ENCODE assay signal across 8 cellular contexts in genomic region chr15:89408512-89409183, GRCh38.
DNase-seq lines count a peak whose midpoint lies in the region; ATAC-seq, FAIRE-seq and TF ChIP-seq lines count a peak whose summit lies in the region.

No MANE protein-coding gene starts in this region.

- no peak overlapping the region for H3K9ac ChIP-seq in skeletal muscle satellite cell (ENCODE audit: low read depth, low read length)

- H3K9me3 Mint-ChIP-seq in activated T-cell treated with anti-CD3 and anti-CD28 coated beads, Interleukin-2, amount 50 U/mL, for 72 hours: no peaks in the 10 kb centered on the region
- no peaks in the 10 kb centered on the region for H3K9me3 Mint-ChIP-seq in Caco-2 (ENCODE audit: unreplicated experiment)

- peak overlapping the region; percentile 13 for H2AFZ ChIP-seq in hepatocyte

- H3K27ac ChIP-seq in hepatocyte: no peak overlapping the region

- H3K27ac Mint-ChIP-seq in activated T-cell treated with anti-CD3 and anti-CD28 coated beads, Interleukin-2, amount 50 U/mL, for 72 hours: peak overlapping the region; percentile 71
- no peak overlapping the region for H3K27ac Mint-ChIP-seq in Caco-2 (ENCODE audit: unreplicated experiment)

- H3K4me3 ChIP-seq in GM08714 (ENCODE audit: low read length): peak overlapping the region; percentile 51; the same call in 1 of the 2 replicates
- no peak overlapping the region for H3K4me3 ChIP-seq in hepatocyte
- peak overlapping the region; percentile 48 for H3K4me3 ChIP-seq in skeletal muscle satellite cell (ENCODE audit: low read length)
- H3K4me3 ChIP-seq in Caco-2 (ENCODE audit: low read depth, low read length): no peak overlapping the region

- no peaks in the 10 kb centered on the region for H3K9me3 ChIP-seq in hepatocyte (ENCODE audit: low read depth)
- no peaks in the 10 kb centered on the region for H3K9me3 ChIP-seq in skeletal muscle satellite cell (replicated peaks; ENCODE audit: low read length)
- no peaks in the 10 kb centered on the region for H3K9me3 ChIP-seq in Caco-2

- no peaks in the 10 kb centered on the region for H3K79me2 ChIP-seq in hepatocyte

- no peaks in the 10 kb centered on the region for H3K9me2 ChIP-seq in hepatocyte (replicated peaks; ENCODE audit: insufficient read depth)

- H4K20me1 ChIP-seq in hepatocyte (ENCODE audit: insufficient read depth, poor library complexity, severe bottlenecking): no peaks in the 10 kb centered on the region

- BruUV-seq in Caco-2 (replicated peaks; lab: Mats Ljungman, UMichigan): no TSS peak

- H3K4me1 Mint-ChIP-seq in activated T-cell treated with anti-CD3 and anti-CD28 coated beads, Interleukin-2, amount 50 U/mL, for 72 hours (ENCODE audit: low read depth): peaks cover 37% of the 10 kb centered on the region
- H3K4me1 Mint-ChIP-seq in Caco-2 (ENCODE audit: low read depth, unreplicated experiment): no peaks in the 10 kb centered on the region

- no peak for TF ChIP-seq CTCF in hepatocyte (IDR thresholded peaks at IDR 0.05; ENCODE audit: poor library complexity)
- no peak for TF ChIP-seq CTCF in Caco-2 (IDR thresholded peaks at IDR 0.05; ENCODE audit: insufficient read depth in 1 of 2, low read depth in 1 of 2, low read length in 1 of 2, severe bottlenecking in 1 of 2, unreplicated experiment in 1 of 2)

- no peak for DNase-seq in activated T-cell treated with anti-CD3 and anti-CD28 coated beads, Interleukin-2, amount 50 U/mL, for 72 hours
- no peak for DNase-seq in hepatocyte (ENCODE audit: low spot score)
- DNase-seq in H54 (ENCODE audit: insufficient read length, low spot score): no peak
- no peak for DNase-seq in Caco-2

- no peak for TF ChIP-seq POLR2A in H54 (IDR thresholded peaks at IDR 0.05; ENCODE audit: low read depth, low read length)

- H3K27me3 Mint-ChIP-seq in activated T-cell treated with anti-CD3 and anti-CD28 coated beads, Interleukin-2, amount 50 U/mL, for 72 hours (ENCODE audit: low read depth): peaks cover 96% of the 10 kb centered on the region
- H3K27me3 Mint-ChIP-seq in Caco-2 (ENCODE audit: insufficient read depth, unreplicated experiment): peaks cover 16% of the 10 kb centered on the region

- peak overlapping the region; percentile 92 to 95 for H3K4me3 Mint-ChIP-seq in activated T-cell treated with anti-CD3 and anti-CD28 coated beads, Interleukin-2, amount 50 U/mL, for 72 hours
- H3K4me3 Mint-ChIP-seq in Caco-2 (ENCODE audit: unreplicated experiment): no peak overlapping the region

- no peaks in the 10 kb centered on the region for H3K36me3 Mint-ChIP-seq in activated T-cell treated with anti-CD3 and anti-CD28 coated beads, Interleukin-2, amount 50 U/mL, for 72 hours (ENCODE audit: insufficient read depth in 2 of 2)
- H3K36me3 Mint-ChIP-seq in Caco-2 (ENCODE audit: insufficient read depth, unreplicated experiment): no peaks in the 10 kb centered on the region

- H3K4me2 ChIP-seq in hepatocyte (peak overlapping the region; percentile 63), skeletal muscle satellite cell (ENCODE audit: low read length) (peak overlapping the region; percentile 55)

- ATAC-seq in activated T-cell treated with anti-CD3 and anti-CD28 coated beads, Interleukin-2, amount 50 U/mL, for 72 hours (replicated peaks in 1 of 2): no peak
- ATAC-seq in GM19328 (IDR thresholded peaks at IDR 0.05; ENCODE audit: unreplicated experiment) (no peak), GM18867 (IDR thresholded peaks at IDR 0.05; ENCODE audit: unreplicated experiment) (no peak)

- CTCF ChIA-PET in Caco-2 (lab: Charles Lee): interaction anchor here (0.6 kb wide), 1 partner anchor 9 kb away, joined by 3 read pairs; no protein-coding TSS in a partner anchor

- H3K36me3 ChIP-seq in hepatocyte (replicated peaks; ENCODE audit: insufficient read depth, low read depth) (no peaks in the 10 kb centered on the region), skeletal muscle satellite cell (ENCODE audit: insufficient read depth, low read length) (no peaks in the 10 kb centered on the region), Caco-2 (ENCODE audit: control insufficient read depth, insufficient read depth, low read length) (no peaks in the 10 kb centered on the region)

- FAIRE-seq in H54 (lab: Jason Lieb, UNC): no peak

- WGBS in hepatocyte (ENCODE audit: low lambda C conversion rate, missing lambda C conversion rate): 13% methylated on average over 32 of the region's 32 CpGs

- peaks cover 100% of the 10 kb centered on the region for H3K27me3 ChIP-seq in hepatocyte
- peaks cover 99% of the 10 kb centered on the region for H3K27me3 ChIP-seq in skeletal muscle satellite cell (ENCODE audit: control insufficient read depth, insufficient read depth, low read length)
- peaks cover 1% of the 10 kb centered on the region for H3K27me3 ChIP-seq in Caco-2 (replicated peaks; ENCODE audit: control insufficient read depth, insufficient read depth, low read length)

- POLR2A ChIA-PET in Caco-2 (lab: Charles Lee): no interaction called here

- H3K4me1 ChIP-seq in hepatocyte (ENCODE audit: insufficient read depth) (peaks cover 7% of the 10 kb centered on the region), skeletal muscle satellite cell (ENCODE audit: control insufficient read depth, insufficient read depth, low read length) (peaks cover 15% of the 10 kb centered on the region), Caco-2 (no peaks in the 10 kb centered on the region)

- intact Hi-C loops in Caco-2 (cut with micrococcal nuclease; ENCODE audit: unreplicated experiment): no loop called here

Comparison
In these comparisons a context has a peak if more than half of its experiments do, and no peak if none do; other contexts are left out.
1. H3K4me3 ChIP-seq: peak in GM08714 (single experiment) and skeletal muscle satellite cell (single experiment); none in hepatocyte (single experiment) and Caco-2 (single experiment).